Comparison of ENCODE assay signal across 8 cellular contexts in the genomic region with DNA sequence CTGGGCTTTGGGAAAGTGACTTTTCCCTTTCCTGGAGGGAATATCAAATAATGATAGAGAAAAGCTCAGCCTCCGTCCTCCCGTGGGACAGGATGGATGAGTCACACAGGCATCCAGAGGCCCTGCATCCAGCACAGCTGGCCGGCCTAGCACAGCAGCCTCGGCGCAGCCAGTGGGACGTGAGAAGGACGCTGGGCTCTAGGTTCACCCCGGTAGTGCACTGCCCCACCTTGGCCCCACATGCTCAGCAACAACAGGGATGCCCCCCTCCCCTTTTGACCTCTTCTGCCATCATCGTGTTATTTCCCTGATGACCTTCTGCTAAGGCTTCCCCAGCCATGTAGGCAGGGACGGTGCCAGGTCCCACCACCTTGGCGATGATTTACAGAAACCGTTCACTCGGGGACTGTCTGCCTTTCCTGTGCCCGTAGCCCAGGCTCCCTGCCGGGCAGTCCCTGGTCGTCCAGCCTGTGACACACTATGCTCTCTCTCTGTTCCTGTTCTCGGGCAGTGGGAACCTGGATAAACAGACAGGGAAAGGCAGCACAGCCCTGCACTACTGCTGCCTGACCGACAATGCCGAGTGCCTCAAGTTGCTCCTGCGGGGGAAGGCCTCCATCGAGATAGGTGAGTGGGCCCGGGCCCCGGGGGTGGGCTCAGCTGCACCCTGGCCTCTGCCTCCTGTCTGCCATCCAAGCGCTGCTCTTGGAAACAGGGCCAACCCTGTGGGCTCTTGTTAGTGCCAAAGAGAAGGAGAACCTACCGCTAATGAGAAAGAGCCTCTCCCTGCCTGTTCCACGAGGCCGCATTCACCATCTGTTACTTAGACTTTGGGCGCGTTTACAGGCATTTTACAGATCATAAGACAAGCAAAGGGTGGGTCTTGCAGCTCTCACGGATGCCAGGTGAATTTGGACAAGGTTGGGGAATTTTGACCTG. TPM values are rescaled to one million over a fixed set of nuclear protein-coding genes. Genes with fewer than 3 reads are reported as not detected.
A peak's percentile ranks its signal among the peaks of the same experiment; 100 is the strongest.
DNase-seq lines count a peak whose midpoint lies in the region; ATAC-seq, FAIRE-seq and TF ChIP-seq lines count a peak whose summit lies in the region.

No MANE protein-coding gene starts in this region.

- BruUV-seq in MCF 10A (replicated peaks; lab: Mats Ljungman, UMichigan), result no TSS peak

- no peak overlapping the region for H3K4me3 Mint-ChIP-seq in MCF 10A (ENCODE audit: unreplicated experiment)

- TF ChIP-seq POLR2A in tibial nerve (IDR thresholded peaks at IDR 0.05), result no peak

- peak overlapping the region; percentile 54 for H3K27ac Mint-ChIP-seq in MCF 10A (ENCODE audit: low read depth, unreplicated experiment)

- WGBS in tibial nerve, 2 donors, result 74 to 78% methylated on average over 25 to 29 of the region's 30 CpGs

- peaks cover 0 to 53% (median 15%) of the 10 kb centered on the region in 4 donors for H3K4me1 ChIP-seq in tibial nerve

- H3K27ac ChIP-seq in tibial nerve, result peak overlapping the region in 3 of 4 donors; percentile 51 to 94 (median 92)

- H3K27me3 ChIP-seq in tibial nerve, result no peaks in the 10 kb centered on the region

- CTCF ChIA-PET in MCF 10A (lab: Yijun Ruan, JAX), result no interaction called here

- H3K27me3 Mint-ChIP-seq in MCF 10A (ENCODE audit: insufficient read depth, unreplicated experiment), result no peaks in the 10 kb centered on the region

- ATAC-seq in GM18873 (IDR thresholded peaks at IDR 0.05; ENCODE audit: low FRiP score, unreplicated experiment) (no peak), HG02938 (IDR thresholded peaks at IDR 0.05; ENCODE audit: unreplicated experiment) (no peak)

- no peak overlapping the region for H3K4me3 ChIP-seq in tibial nerve

- H3K36me3 ChIP-seq in tibial nerve, result peaks cover 0 to 53% (median 0%) of the 10 kb centered on the region in 3 donors

- H3K4me1 Mint-ChIP-seq in MCF 10A (ENCODE audit: insufficient read depth, unreplicated experiment), result peaks cover 13% of the 10 kb centered on the region

- H3K9me3 Mint-ChIP-seq in MCF 10A (ENCODE audit: unreplicated experiment), result no peaks in the 10 kb centered on the region

- DNase-seq in HTR-8/SVneo (ENCODE audit: insufficient read length, low spot score) (peak; percentile 58), MCF 10A (ENCODE audit: unreplicated experiment) (peak; percentile 68), iPS-NIHi7 (ENCODE audit: extremely low spot score) (peak; percentile 49), tibial nerve (ENCODE audit: low spot score in 2 of 2) (peak; percentile 65 to 76), SKM-1 treated with dmso at 0.1 percent for 144 hours (lab: John Stamatoyannopoulos, UW; ENCODE audit: unreplicated experiment) (no peak)
- DNase-seq in activated naive CD4-positive, alpha-beta T cell treated with Interleukin-2 at 50 U/mL for 16 hours, result no peak

- POLR2A ChIA-PET in MCF 10A (lab: Yijun Ruan, JAX), result interaction anchor here (0.7 to 1.1 kb wide), 2 partner anchors 8 to 14 kb away, joined by 3 read pairs; no protein-coding TSS in a partner anchor

- TF ChIP-seq EP300 in tibial nerve (IDR thresholded peaks at IDR 0.05), result peak in 1 of 2 donors; percentile 40

- intact Hi-C loops in MCF 10A (cut with micrococcal nuclease), result no loop called here

- TF ChIP-seq CTCF in MCF 10A (IDR thresholded peaks at IDR 0.05; ENCODE audit: unreplicated experiment) (no peak), tibial nerve (IDR thresholded peaks at IDR 0.05) (no peak)

- no peaks in the 10 kb centered on the region for H3K9me3 ChIP-seq in tibial nerve

- FAIRE-seq in HTR-8/SVneo (lab: Jason Lieb, UNC), result no peak

- H3K36me3 Mint-ChIP-seq in MCF 10A (ENCODE audit: insufficient read depth, unreplicated experiment), result peaks cover 89% of the 10 kb centered on the region

RNA-seq across cellular contexts. Expression of gene ITGB1BP1, which starts 44.6 kb away (rescaled TPM):
- 124 and 125 TPM in 2 replicates for total RNA-seq in MCF 10A (2022)
- total RNA-seq in tibial nerve, result 10 to 100 TPM; 65.9 to 97.3 (median 89.0) TPM

RNA-seq across cellular contexts. Expression of gene CPSF3, which starts 44.8 kb away (rescaled TPM):
- 51.0 and 51.6 TPM in 2 replicates for total RNA-seq in MCF 10A (2022)
- total RNA-seq in tibial nerve, result 10 to 100 TPM; 18.6 to 43.9 (median 25.0) TPM

Comparison
In these comparisons a context has a peak if more than half of its experiments do, and no peak if none do; other contexts are left out.
1. DNase-seq: peak in HTR-8/SVneo (single experiment), MCF 10A (single experiment), iPS-NIHi7 (single experiment) and tibial nerve (2 of 2); none in SKM-1 treated with dmso at 0.1 percent for 144 hours (single experiment) and activated naive CD4-positive, alpha-beta T cell treated with Interleukin-2 at 50 U/mL for 16 hours (single experiment).